ENCODE assay signal across 1 cellular context in the genomic region with DNA sequence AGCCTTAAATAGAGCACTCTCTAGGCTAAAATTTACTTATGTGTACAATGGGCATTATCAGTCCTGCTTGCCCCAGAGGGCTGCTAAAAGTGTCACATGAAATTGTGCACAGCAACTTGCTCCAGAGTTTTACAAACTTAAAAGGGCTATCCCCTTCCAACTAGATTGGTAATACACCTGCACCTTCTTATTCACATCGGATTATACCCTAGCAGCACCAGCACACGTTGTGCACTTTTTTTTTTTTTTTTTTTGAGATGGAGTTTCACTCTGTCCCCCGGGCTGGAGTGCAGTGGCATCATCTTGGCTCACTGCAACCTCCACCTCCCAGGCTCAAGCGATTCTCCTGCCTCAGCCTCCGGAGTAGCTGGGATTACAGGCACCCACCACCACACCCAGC. TPM values are rescaled to one million over a fixed set of nuclear protein-coding genes. Genes with fewer than 3 reads are reported as not detected.
"Had no signal": no experiment of that assay in that cellular context is flagged by ENCODE, and none has a peak within 500 bp of the region (broad histone marks: within the 10 kb centered on the region; RNA-seq: fewer than 3 reads in every experiment).

No MANE protein-coding gene starts in this region.

RNA-seq across cellular contexts. Expression of gene CDR2L, which starts 56.4 kb away (rescaled TPM):
- polyA plus RNA-seq: immature natural killer cell had no signal
